Comparison of ENCODE assay signal across 1 cellular context in genomic region chr13:113950451-113951245, GRCh38.
TF ChIP-seq lines count a peak whose summit lies in the region.

No MANE protein-coding gene starts in this region.

TF ChIP-seq in IMR-90, 13 proteins besides CTCF, POLR2A, EP300 and RAD21 (continued from another document):
- TF ChIP-seq ELK1 (IDR thresholded peaks at IDR 0.05; ENCODE audit: borderline replicate concordance, low read depth, low read length): no peak
- no peak for TF ChIP-seq BHLHE40 (IDR thresholded peaks at IDR 0.05; ENCODE audit: low read depth, low read length)
- TF ChIP-seq USF2 (IDR thresholded peaks at IDR 0.05; ENCODE audit: low read depth, low read length): no peak
- TF ChIP-seq NFE2L2 (IDR thresholded peaks at IDR 0.05; ENCODE audit: low read depth, low read length): no peak
- TF ChIP-seq RFX5 (IDR thresholded peaks at IDR 0.05; ENCODE audit: low read depth, low read length): no peak
- TF ChIP-seq FOS (IDR thresholded peaks at IDR 0.05; ENCODE audit: low read depth, low read length): no peak
- TF ChIP-seq RCOR1 (IDR thresholded peaks at IDR 0.05; ENCODE audit: insufficient replicate concordance, low read length): no peak
- no peak for TF ChIP-seq MAFK (IDR thresholded peaks at IDR 0.05; ENCODE audit: low read depth, low read length)
- no peak for TF ChIP-seq MAZ (IDR thresholded peaks at IDR 0.05; ENCODE audit: borderline replicate concordance, low read depth, low read length)
- TF ChIP-seq CEBPB (IDR thresholded peaks at IDR 0.05; ENCODE audit: low read depth, low read length): no peak
- no peak for TF ChIP-seq SMC3 (IDR thresholded peaks at IDR 0.05; ENCODE audit: low read depth, low read length)
